In the genomic region with DNA sequence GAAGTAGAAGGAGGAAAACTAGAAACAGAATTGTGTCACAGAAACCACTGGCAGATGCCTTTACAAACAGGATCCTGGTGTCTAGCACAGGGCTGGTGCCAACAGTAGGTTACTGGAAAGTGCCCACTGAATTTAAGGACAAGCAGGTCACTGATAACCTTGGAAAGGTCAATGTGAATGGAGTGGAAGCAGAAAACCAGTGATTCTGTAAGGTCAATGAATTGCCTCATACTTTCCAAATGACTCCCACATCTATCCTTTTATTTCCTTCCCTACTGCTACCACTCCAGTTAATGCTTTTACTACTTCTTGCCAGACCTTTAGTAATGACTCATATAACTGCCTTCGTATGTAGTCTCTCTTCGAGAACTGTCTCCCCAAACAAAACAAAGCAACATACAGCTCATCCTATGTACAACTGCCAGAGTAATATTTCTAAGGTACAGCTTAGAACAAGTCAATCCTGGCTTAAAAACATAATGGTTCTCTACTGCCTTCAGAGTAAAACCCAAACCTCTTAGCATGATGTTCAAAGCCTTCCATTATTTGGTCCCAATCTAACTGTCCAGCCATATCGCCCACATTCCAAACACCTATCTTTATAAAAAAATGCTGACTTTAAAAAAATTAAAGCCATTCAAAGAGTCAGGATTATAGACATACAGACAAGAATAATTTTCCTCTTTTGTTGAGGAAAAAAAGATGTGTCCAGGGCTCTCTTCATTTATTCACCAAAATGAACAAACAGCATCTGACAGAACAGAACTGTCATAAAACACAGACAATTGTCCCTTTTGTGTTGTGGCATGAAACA, we compare ENCODE assay signal across 8 cellular contexts. TPM values are rescaled to one million over a fixed set of nuclear protein-coding genes. Genes with fewer than 3 reads are reported as not detected.
DNase-seq lines count a peak whose midpoint lies in the region; ATAC-seq and TF ChIP-seq lines count a peak whose summit lies in the region.

No MANE protein-coding gene starts in this region.

- H3K27me3 ChIP-seq in AG04450 (ENCODE audit: control insufficient read depth, insufficient read depth, low read length) (no peaks in the 10 kb centered on the region), Panc1 (ENCODE audit: control insufficient read depth, insufficient read depth, low read length) (no peaks in the 10 kb centered on the region), Caco-2 (replicated peaks; ENCODE audit: control insufficient read depth, insufficient read depth, low read length) (no peaks in the 10 kb centered on the region)

- H3K4me1 Mint-ChIP-seq in nephron progenitor cell (peaks cover 10% of the 10 kb centered on the region), Caco-2 (ENCODE audit: low read depth, unreplicated experiment) (no peaks in the 10 kb centered on the region)

- H3K4me1 ChIP-seq in Panc1 (ENCODE audit: control insufficient read depth, insufficient read depth, low read length) = peaks cover 59% of the 10 kb centered on the region
- H3K4me1 ChIP-seq in Caco-2 = no peaks in the 10 kb centered on the region

- CTCF ChIA-PET in AG04450 (lab: Charles Lee) (interaction anchor here (0.6 to 1.0 kb wide), 4 partner anchors 8 to 474 kb away, joined by 3 to 4 read pairs (median 3); no protein-coding TSS in a partner anchor), Panc1 (lab: Charles Lee) (no interaction called here), Caco-2 (lab: Charles Lee) (no interaction called here)

- H3K27me3 Mint-ChIP-seq in nephron progenitor cell (ENCODE audit: low read depth, poor library complexity) (no peaks in the 10 kb centered on the region), Caco-2 (ENCODE audit: insufficient read depth, unreplicated experiment) (no peaks in the 10 kb centered on the region)

- H3K27ac ChIP-seq in AG04450 (ENCODE audit: low read depth, low read length) = peak overlapping the region; percentile 48
- H3K27ac ChIP-seq in Panc1 (ENCODE audit: low read length) = peak overlapping the region; percentile 60

- intact Hi-C loops in Panc1 (cut with micrococcal nuclease; ENCODE audit: unreplicated experiment) = no loop called here
- intact Hi-C loops in left ventricle myocardium superior (cut with micrococcal nuclease) = no loop called here
- intact Hi-C loops in Caco-2 (cut with micrococcal nuclease; ENCODE audit: unreplicated experiment) = no loop called here

- in situ Hi-C loops in Panc1 (cut with HindIII; ENCODE audit: low pct_unique_long_range_greater_than_20kb, low sequenced_read_pairs) = no loop called here

- H3K27ac Mint-ChIP-seq in nephron progenitor cell (no peak overlapping the region), Caco-2 (ENCODE audit: unreplicated experiment) (no peak overlapping the region)

- TF ChIP-seq CTCF in AG04450 (IDR thresholded peaks at IDR 0.05; ENCODE audit: low read depth, low read length) (no peak), Panc1 (IDR thresholded peaks at IDR 0.05) (no peak), nephron progenitor cell (IDR thresholded peaks at IDR 0.05) (no peak), Caco-2 (IDR thresholded peaks at IDR 0.05; ENCODE audit: insufficient read depth in 1 of 2, low read depth in 1 of 2, low read length in 1 of 2, severe bottlenecking in 1 of 2, unreplicated experiment in 1 of 2) (no peak)

- H3K4me3 Mint-ChIP-seq in nephron progenitor cell (no peak overlapping the region), Caco-2 (ENCODE audit: unreplicated experiment) (no peak overlapping the region)

- H3K9me3 ChIP-seq in AG04450 (ENCODE audit: control insufficient read depth, insufficient read depth, low read length) (no peaks in the 10 kb centered on the region), Panc1 (ENCODE audit: control insufficient read depth, insufficient read depth, low read depth, low read length) (no peaks in the 10 kb centered on the region), Caco-2 (no peaks in the 10 kb centered on the region)

- H3K36me3 Mint-ChIP-seq in nephron progenitor cell (ENCODE audit: low read depth) = no peaks in the 10 kb centered on the region
- H3K36me3 Mint-ChIP-seq in Caco-2 (ENCODE audit: insufficient read depth, unreplicated experiment) = no peaks in the 10 kb centered on the region

- ATAC-seq in GM19395 (IDR thresholded peaks at IDR 0.05; ENCODE audit: unreplicated experiment) (peak; percentile 53), Panc1 (peak; percentile 45; the same call in 1 of the 2 replicates), left ventricle myocardium superior (peak; percentile 38)

- DNase-seq in AG04450 (ENCODE audit: low read depth, low spot score) (peak; percentile 61), Panc1 (ENCODE audit: low read depth, low spot score) (no peak), left ventricle myocardium superior (no peak), nephron progenitor cell (no peak), NCI-H1105 treated with DMSO at 0.1 percent for 48 hours (lab: John Stamatoyannopoulos, UW) (no peak), Caco-2 (no peak)
- DNase-seq in activated CD8-positive, alpha-beta memory T cell treated with anti-CD3 and anti-CD28 coated beads for 24 hours = no peak

- POLR2A ChIA-PET in AG04450 (lab: Yijun Ruan, JAX) (no interaction called here), Panc1 (lab: Charles Lee) (no interaction called here), Caco-2 (lab: Charles Lee) (no interaction called here)

- H3K9me3 Mint-ChIP-seq in nephron progenitor cell = no peaks in the 10 kb centered on the region
- H3K9me3 Mint-ChIP-seq in Caco-2 (ENCODE audit: unreplicated experiment) = no peaks in the 10 kb centered on the region

- BruUV-seq in Panc1 (replicated peaks; lab: Mats Ljungman, UMichigan) (no TSS peak), Caco-2 (replicated peaks; lab: Mats Ljungman, UMichigan) (no TSS peak)

- H3K4me3 ChIP-seq in AG04450 (ENCODE audit: low read depth, low read length) (no peak overlapping the region), Panc1 (ENCODE audit: low read depth in 2 of 2, low read length in 2 of 2) (no peak overlapping the region), Caco-2 (ENCODE audit: low read depth, low read length) (no peak overlapping the region)

- no peaks in the 10 kb centered on the region for H3K36me3 ChIP-seq in Panc1 (ENCODE audit: control insufficient read depth, insufficient read depth, low read length)
- H3K36me3 ChIP-seq in Caco-2 (ENCODE audit: control insufficient read depth, insufficient read depth, low read length) = no peaks in the 10 kb centered on the region

RNA-seq across cellular contexts. Expression of a gene that starts 52.5 kb away (rescaled TPM):
- 34.7 and 44.1 TPM in 2 replicates for polyA plus RNA-seq in AG04450 (2011; rRNA removed)
- polyA minus RNA-seq in AG04450 (2011; rRNA and poly(A)+ RNA removed) = 43.3 and 66.9 TPM in 2 replicates
- total RNA-seq in Panc1 (2021; ENCODE audit: unreplicated experiment) (52.6 TPM), left ventricle myocardium superior (53.0 TPM), Caco-2 (2022) (15.4 and 17.5 TPM in 2 replicates)
- polyA plus RNA-seq in Panc1 (2012; ENCODE audit: insufficient read length) = 15.0 TPM
